Comparison of ENCODE assay signal across 17 cellular contexts in genomic region chr2:167052825-167053224, GRCh38.
DNase-seq lines count a peak whose midpoint lies in the region; ATAC-seq and TF ChIP-seq lines count a peak whose summit lies in the region.
"Had no signal": no experiment of that assay in that cellular context is flagged by ENCODE, and none has a peak within 500 bp of the region (broad histone marks: within the 10 kb centered on the region; RNA-seq: fewer than 3 reads in every experiment).

No MANE protein-coding gene starts in this region.

- no peak for ATAC-seq in HG02623 (IDR thresholded peaks at IDR 0.05; ENCODE audit: unreplicated experiment)
- no peak for ATAC-seq in GM21528 (IDR thresholded peaks at IDR 0.05; ENCODE audit: low FRiP score, unreplicated experiment)
- no peak for ATAC-seq in left colon

- DNase-seq in Ammon's horn (ENCODE audit: low spot score) (peak; percentile 8), RKO (ENCODE audit: low spot score) (peak; percentile 22), epithelial cell of esophagus (ENCODE audit: low read depth) (peak; percentile 73), mesendoderm (peak; percentile 34), DMS79 (lab: John Stamatoyannopoulos, UW) (no peak), left colon (no peak)
- DNase-seq: activated CD4-positive, CD25-positive, alpha-beta regulatory T cell; activated naive CD4-positive, alpha-beta T cell; cerebellar nuclear complex; DMS 273 treated with DMSO at 0.1 percent for 48 hours; NCI-H524 treated with DMSO at 0.1 percent for 48 hours; occipital lobe; stimulated activated naive CD4-positive, alpha-beta T cell treated with Interleukin-2 at 50 U/mL for 16 hours had no signal

- H3K4me2 ChIP-seq in mesendoderm (ENCODE audit: low read length) = no peak overlapping the region

- no peak overlapping the region for H2AK5ac ChIP-seq in mesendoderm (ENCODE audit: low read length)

- H3K79me2 ChIP-seq in mesendoderm (ENCODE audit: control insufficient read depth, insufficient read depth, low read length) = no peaks in the 10 kb centered on the region

- no peak for TF ChIP-seq CTCF in epithelial cell of esophagus (IDR thresholded peaks at IDR 0.05; ENCODE audit: insufficient read depth, low read depth, low read length, missing control alignments)

- H4K8ac ChIP-seq in mesendoderm (ENCODE audit: low read depth, low read length) = no peak overlapping the region

- H2BK5ac ChIP-seq in mesendoderm (ENCODE audit: low read length) = no peak overlapping the region

- no peak overlapping the region for H3K27ac ChIP-seq in mesendoderm (ENCODE audit: low read depth, low read length)
- H3K27ac ChIP-seq: HL-60, skin epidermis had no signal

- H3K4me1 ChIP-seq in mesendoderm (ENCODE audit: control insufficient read depth, low read depth, low read length) = no peaks in the 10 kb centered on the region

- no peak overlapping the region for H3K9ac ChIP-seq in mesendoderm (ENCODE audit: low read length)

- no CpG with 5 or more reads among the region's 1 CpG for WGBS in mesendoderm (ENCODE audit: extremely low coverage, insufficient coverage, low lambda C conversion rate)

- H3K56ac ChIP-seq in mesendoderm (ENCODE audit: low read length) = no peak overlapping the region

- H2BK15ac ChIP-seq in mesendoderm (replicated peaks; ENCODE audit: low read depth) = no peak overlapping the region

- intact Hi-C loops in left colon (cut with DNase I, micrococcal nuclease) = no loop called here

- H3K36me3 ChIP-seq in mesendoderm (ENCODE audit: control insufficient read depth, insufficient read depth, low read length) = no peaks in the 10 kb centered on the region

- H3K4ac ChIP-seq in mesendoderm (ENCODE audit: low read depth, low read length) = no peak overlapping the region

- no peak overlapping the region for H3K23ac ChIP-seq in mesendoderm (ENCODE audit: low read length)

- H3K27me3 ChIP-seq in mesendoderm (ENCODE audit: insufficient read depth, low read length, poor library complexity) = no peaks in the 10 kb centered on the region

- H2BK120ac ChIP-seq in mesendoderm (ENCODE audit: low read depth, low read length) = no peak overlapping the region

- no peak overlapping the region for H4K5ac ChIP-seq in mesendoderm (ENCODE audit: low read length)

- H3K18ac ChIP-seq in mesendoderm (ENCODE audit: low read length) = no peak overlapping the region

- no peaks in the 10 kb centered on the region for H3K79me1 ChIP-seq in mesendoderm (ENCODE audit: low read length)

- H3K4me3 ChIP-seq in epithelial cell of esophagus (ENCODE audit: low read length) (no peak overlapping the region), mesendoderm (ENCODE audit: low read length) (no peak overlapping the region)
- H3K4me3 ChIP-seq: skin epidermis had no signal

Comparison
In these comparisons a context has a peak if more than half of its experiments do, and no peak if none do; other contexts are left out.
1. DNase-seq: peak in Ammon's horn (single experiment), RKO (single experiment), epithelial cell of esophagus (single experiment) and mesendoderm (single experiment); none in DMS79 (single experiment) and left colon (0 of 2).